In the genomic region with DNA sequence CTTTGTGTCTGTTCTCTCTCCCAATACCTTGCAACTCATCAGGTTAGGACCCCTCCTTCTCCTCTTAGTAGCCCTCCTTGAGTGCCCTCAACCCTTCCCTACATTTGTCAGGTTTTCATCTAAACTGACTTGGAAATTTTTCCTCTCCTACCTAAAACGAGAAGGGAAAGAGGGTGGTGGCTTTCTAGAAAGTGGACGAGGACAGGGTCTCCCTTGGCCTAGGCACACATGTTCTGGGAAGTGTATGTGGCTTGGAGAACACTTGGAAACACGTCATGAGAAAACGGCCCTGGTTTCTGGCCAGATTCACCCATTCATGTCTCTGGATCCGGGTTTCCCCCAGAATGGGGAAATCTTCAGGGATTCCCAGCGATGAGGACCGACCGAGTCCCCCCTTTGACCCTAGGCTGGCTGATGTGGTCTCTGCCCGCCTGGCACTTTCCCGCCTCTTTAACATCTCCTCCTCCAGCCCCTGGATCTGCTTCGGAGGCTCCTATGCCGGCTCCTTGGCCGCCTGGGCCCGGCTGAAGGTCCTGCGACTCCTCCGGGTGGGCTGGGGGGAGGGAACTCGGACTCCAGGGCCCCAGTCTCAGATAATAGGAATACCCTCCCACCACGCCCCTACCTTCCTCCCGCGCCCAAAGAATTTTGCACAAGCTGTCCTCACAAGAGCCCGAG, we compare ENCODE assay signal across 8 cellular contexts. TPM values are rescaled to one million over a fixed set of nuclear protein-coding genes. Genes with fewer than 3 reads are reported as not detected.
DNase-seq lines count a peak whose midpoint lies in the region; ATAC-seq, FAIRE-seq and TF ChIP-seq lines count a peak whose summit lies in the region.

No MANE protein-coding gene starts in this region.

- H2AFZ ChIP-seq in fibroblast of lung (ENCODE audit: low read length): no peak overlapping the region

- intact Hi-C loops in CD14-positive monocyte (cut with micrococcal nuclease): no loop called here

- FAIRE-seq in HTR-8/SVneo (lab: Jason Lieb, UNC): no peak

- peak overlapping the region; percentile 78 for H3K4me2 ChIP-seq in fibroblast of lung (ENCODE audit: extremely low read depth, insufficient read depth, low read length)

- H3K9me3 Mint-ChIP-seq in CD14-positive monocyte: peaks cover 3 to 22% (median 8%) of the 10 kb centered on the region in 7 donors

- H3K4me3 Mint-ChIP-seq in CD14-positive monocyte: peak overlapping the region in 1 of 2 donors; percentile 86

- H4K20me1 ChIP-seq in fibroblast of lung (ENCODE audit: control insufficient read depth, extremely low read depth, insufficient read depth, low read length): no peaks in the 10 kb centered on the region

- peak overlapping the region; percentile 70 for H3K9ac ChIP-seq in SK-N-MC (ENCODE audit: insufficient read length)
- H3K9ac ChIP-seq in fibroblast of lung (ENCODE audit: insufficient read depth, low read length): no peak overlapping the region

- no peak overlapping the region for H3K27ac ChIP-seq in SK-N-MC
- H3K27ac ChIP-seq in fibroblast of lung (ENCODE audit: insufficient read depth, low read length): no peak overlapping the region
- no peak overlapping the region for H3K27ac ChIP-seq in SJCRH30

- TF ChIP-seq CTCF in fibroblast of lung (conservative IDR thresholded peaks at IDR 0.05 in 1 of 2, IDR thresholded peaks at IDR 0.05 in 1 of 2; ENCODE audit: low read depth in 1 of 2, low read length in 2 of 2): no peak
- TF ChIP-seq CTCF in CD14-positive monocyte (IDR thresholded peaks at IDR 0.05): no peak

- H3K27me3 Mint-ChIP-seq in CD14-positive monocyte (ENCODE audit: low read depth in 3 of 3): peaks cover 8 to 52% (median 16%) of the 10 kb centered on the region in 3 donors

- ATAC-seq in GM19372 (IDR thresholded peaks at IDR 0.05; ENCODE audit: low read depth, unreplicated experiment) (peak; percentile 9), GM19023 (IDR thresholded peaks at IDR 0.05; ENCODE audit: unreplicated experiment) (no peak)

- no peaks in the 10 kb centered on the region for H3K79me2 ChIP-seq in fibroblast of lung (ENCODE audit: control insufficient read depth, insufficient read depth, low read length)

- H3K36me3 Mint-ChIP-seq in CD14-positive monocyte: peaks cover 0 to 2% of the 10 kb centered on the region in 2 donors

- no peak for DNase-seq in SK-N-MC (ENCODE audit: low read depth, low spot score)
- DNase-seq in fibroblast of lung (ENCODE audit: low read depth in 2 of 2): no peak
- peak; percentile 35 for DNase-seq in retina
- no peak for DNase-seq in HTR-8/SVneo (ENCODE audit: insufficient read length, low spot score)
- no peak for DNase-seq in SJCRH30
- no peak for DNase-seq in CD14-positive monocyte (ENCODE audit: low spot score)

- no peaks in the 10 kb centered on the region for H3K4me1 ChIP-seq in fibroblast of lung (ENCODE audit: control insufficient read depth, extremely low read depth, insufficient read depth, low read length)
- H3K4me1 ChIP-seq in SJCRH30: no peaks in the 10 kb centered on the region

- no peaks in the 10 kb centered on the region for H3K9me3 ChIP-seq in SK-N-MC (ENCODE audit: low read depth, low read length)
- no peaks in the 10 kb centered on the region for H3K9me3 ChIP-seq in fibroblast of lung (ENCODE audit: control insufficient read depth, insufficient read depth, low read depth, low read length)
- H3K9me3 ChIP-seq in SJCRH30 (replicated peaks): no peaks in the 10 kb centered on the region

- no peak overlapping the region for H3K27ac Mint-ChIP-seq in CD14-positive monocyte

- H3K27me3 ChIP-seq in fibroblast of lung (ENCODE audit: control insufficient read depth, insufficient read depth, low read length) (peaks cover 19% of the 10 kb centered on the region), SJCRH30 (no peaks in the 10 kb centered on the region)

- peaks cover 9% of the 10 kb centered on the region for H3K4me1 Mint-ChIP-seq in CD14-positive monocyte

- H3K4me3 ChIP-seq in SK-N-MC: peak overlapping the region; percentile 87
- peak overlapping the region in 2 of 4 experiments; percentile 53 to 57 for H3K4me3 ChIP-seq in fibroblast of lung (replicated peaks in 1 of 4; ENCODE audit: control extremely low read depth in 1 of 4, insufficient read depth in 1 of 4, low read depth in 3 of 4, low read length in 4 of 4)
- H3K4me3 ChIP-seq in SJCRH30: no peak overlapping the region

- H3K36me3 ChIP-seq in SK-N-MC (ENCODE audit: insufficient read depth, low read length): no peaks in the 10 kb centered on the region
- H3K36me3 ChIP-seq in fibroblast of lung (ENCODE audit: control insufficient read depth, insufficient read depth, low read length): no peaks in the 10 kb centered on the region
- no peaks in the 10 kb centered on the region for H3K36me3 ChIP-seq in SJCRH30

RNA-seq across cellular contexts. Expression of a gene that starts 2.9 kb away (rescaled TPM):
- total RNA-seq in fibroblast of lung: not detected in 2 replicates
- polyA plus RNA-seq in fibroblast of lung: 0.15 TPM in 1 of 2 replicates, not detected in the other
- polyA plus RNA-seq in fibroblast of lung (2012): not detected in 2 replicates
- not detected in 2 replicates for polyA minus RNA-seq in fibroblast of lung (ENCODE audit: low replicate concordance)
- total RNA-seq in SJCRH30 (2014; rRNA removed; shearing (Covaris generic)): not detected in 2 replicates
- not detected for polyA plus RNA-seq in CD14-positive monocyte
